Comparison of ENCODE assay signal across 15 cellular contexts in genomic region chr2:96618599-96619283, GRCh38. TPM values are rescaled to one million over a fixed set of nuclear protein-coding genes. Genes with fewer than 3 reads are reported as not detected.
A peak's percentile ranks its signal among the peaks of the same experiment; 100 is the strongest.
DNase-seq lines count a peak whose midpoint lies in the region; ATAC-seq and TF ChIP-seq lines count a peak whose summit lies in the region.
"Had no signal": no experiment of that assay in that cellular context is flagged by ENCODE, and none has a peak within 500 bp of the region (broad histone marks: within the 10 kb centered on the region; RNA-seq: fewer than 3 reads in every experiment).

No MANE protein-coding gene starts in this region.

- H3K27me3 ChIP-seq in left lung (no peaks in the 10 kb centered on the region), upper lobe of left lung (no peaks in the 10 kb centered on the region)

- H3K27ac ChIP-seq in left lung: peak overlapping the region in 1 of 2 donors; percentile 78
- H3K27ac ChIP-seq in upper lobe of left lung: peak overlapping the region in 3 of 4 donors; percentile 20 to 76 (median 43)
- H3K27ac ChIP-seq: HL-60 had no signal

- H3K36me3 ChIP-seq in left lung (peaks cover 0 to 62% of the 10 kb centered on the region in 2 donors), upper lobe of left lung (peaks cover 2 to 53% (median 30%) of the 10 kb centered on the region in 4 donors)

- no peak for DNase-seq in activated T-cell treated with anti-CD3 and anti-CD28 coated beads, Interleukin-2, amount 50 U/mL, for 24 hours
- DNase-seq in activated T-cell treated with anti-CD3 and anti-CD28 coated beads for 4 hours (no peak), left lung (no peak), upper lobe of left lung (no peak), ureter (ENCODE audit: low spot score) (no peak), medulla oblongata (ENCODE audit: extremely low spot score) (no peak), epidermal melanocyte (ENCODE audit: insufficient read length, low spot score) (no peak)
- DNase-seq: activated CD4-positive, alpha-beta T cell treated with anti-CD3 and anti-CD28 coated beads, Interleukin-2, amount 50 U/mL, for 4 hours; amniotic stem cell; EL; NCI-H524 had no signal

- peaks cover 30% of the 10 kb centered on the region for H3K4me1 Mint-ChIP-seq in activated T-cell treated with anti-CD3 and anti-CD28 coated beads, Interleukin-2, amount 50 U/mL, for 24 hours (ENCODE audit: low read depth)
- H3K4me1 Mint-ChIP-seq in brain: no peaks in the 10 kb centered on the region
- H3K4me1 Mint-ChIP-seq: neural crest cell had no signal

- H3K9me3 Mint-ChIP-seq in activated T-cell treated with anti-CD3 and anti-CD28 coated beads, Interleukin-2, amount 50 U/mL, for 24 hours: no peaks in the 10 kb centered on the region
- no peaks in the 10 kb centered on the region for H3K9me3 Mint-ChIP-seq in brain
- H3K9me3 Mint-ChIP-seq: neural crest cell had no signal

- no peaks in the 10 kb centered on the region for H3K27me3 Mint-ChIP-seq in activated T-cell treated with anti-CD3 and anti-CD28 coated beads, Interleukin-2, amount 50 U/mL, for 24 hours
- H3K27me3 Mint-ChIP-seq in brain: peaks cover 3% of the 10 kb centered on the region

- H3K4me1 ChIP-seq in left lung (peaks cover 0 to 46% of the 10 kb centered on the region in 2 donors), upper lobe of left lung (peaks cover 5 to 30% (median 22%) of the 10 kb centered on the region in 4 donors)

- 76 to 80% methylated on average over 8 of the region's 8 CpGs for WGBS in upper lobe of left lung, 2 donors

- peak; percentile 53 for ATAC-seq in left lung
- peak in 1 of 2 donors; percentile 87 for ATAC-seq in upper lobe of left lung (ENCODE audit: low FRiP score in 2 of 2)
- ATAC-seq: SK-N-SH treated with all-trans-retinoic acid at 6 μM for 48 hours had no signal

- H3K4me3 ChIP-seq in left lung (no peak overlapping the region), upper lobe of left lung (no peak overlapping the region)

- TF ChIP-seq CTCF in brain (conservative IDR thresholded peaks at IDR 0.05) (no peak), left lung (IDR thresholded peaks at IDR 0.05) (no peak), upper lobe of left lung (IDR thresholded peaks at IDR 0.05) (no peak)

- intact Hi-C loops in left lung (cut with DNase I): no loop called here

- no peak overlapping the region for H3K4me3 Mint-ChIP-seq in activated T-cell treated with anti-CD3 and anti-CD28 coated beads, Interleukin-2, amount 50 U/mL, for 24 hours
- no peak overlapping the region for H3K4me3 Mint-ChIP-seq in brain
- H3K4me3 Mint-ChIP-seq: neural crest cell had no signal

- H3K27ac Mint-ChIP-seq in activated T-cell treated with anti-CD3 and anti-CD28 coated beads, Interleukin-2, amount 50 U/mL, for 24 hours: peak overlapping the region; percentile 19
- peak overlapping the region in 4 of 5 experiments; percentile 5 to 42 (median 23) for H3K27ac Mint-ChIP-seq in brain

- H3K36me3 Mint-ChIP-seq in activated T-cell treated with anti-CD3 and anti-CD28 coated beads, Interleukin-2, amount 50 U/mL, for 24 hours (ENCODE audit: low read depth): peaks cover 77% of the 10 kb centered on the region
- peaks cover 51% of the 10 kb centered on the region for H3K36me3 Mint-ChIP-seq in brain

- no peaks in the 10 kb centered on the region for H3K9me3 ChIP-seq in left lung
- H3K9me3 ChIP-seq in upper lobe of left lung: no peaks in the 10 kb centered on the region

- TF ChIP-seq EP300 in upper lobe of left lung (IDR thresholded peaks at IDR 0.05): no peak

- no peak for TF ChIP-seq POLR2A in upper lobe of left lung (IDR thresholded peaks at IDR 0.05)

RNA-seq across cellular contexts. Expression of gene KANSL3, which starts 19.4 kb away (rescaled TPM):
- polyA plus RNA-seq in brain (ENCODE audit: insufficient read depth, low read depth, low replicate concordance): 35.2 TPM
- total RNA-seq in left lung (10 to 100 TPM; 39.9 to 41.2 TPM), upper lobe of left lung (100 to 1,000 TPM in 1 of 6 donors, 10 to 100 TPM in 5; 41.3 to 133 (median 53.0) TPM), ureter (57.2 TPM)

RNA-seq across cellular contexts. Expression of gene FER1L5, which starts 23.8 kb away (rescaled TPM):
- not detected for polyA plus RNA-seq in brain (ENCODE audit: insufficient read depth, low read depth, low replicate concordance)
- total RNA-seq in left lung (under 1 TPM; 0.29 to 0.35 TPM), upper lobe of left lung (1 to 10 TPM in 1 of 6 donors, under 1 TPM in 5; 0.15 to 5.2 (median 0.43) TPM), ureter (1.1 TPM)
